8 cellular contexts compared by ENCODE assay signal in the genomic region with DNA sequence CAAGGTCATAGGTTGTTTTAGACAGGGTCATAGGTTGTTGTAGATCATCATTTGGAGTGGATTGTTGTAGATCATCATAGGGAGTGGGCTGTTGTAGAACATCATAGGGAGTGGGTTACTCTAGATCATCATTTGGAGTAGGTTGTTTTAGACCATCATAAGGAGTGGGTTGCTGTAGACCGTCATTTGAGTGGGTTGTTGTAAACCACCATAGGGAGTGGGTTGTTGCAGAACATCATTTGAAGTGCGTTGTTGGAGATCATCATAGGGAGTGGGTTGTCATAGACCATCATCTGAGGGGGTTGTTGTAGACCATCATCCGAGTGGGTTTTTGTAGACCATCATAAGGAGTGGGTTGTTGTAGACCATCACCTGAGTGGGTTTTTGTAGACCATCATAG. TPM values are rescaled to one million over a fixed set of nuclear protein-coding genes. Genes with fewer than 3 reads are reported as not detected.
"Had no signal": no experiment of that assay in that cellular context is flagged by ENCODE, and none has a peak within 500 bp of the region (broad histone marks: within the 10 kb centered on the region; RNA-seq: fewer than 3 reads in every experiment).

No MANE protein-coding gene starts in this region.

- H3K9ac ChIP-seq: KMS-11 had no signal

- H3K4me2 ChIP-seq: KMS-11 had no signal

- FAIRE-seq: K562 had no signal

- H3K4me3 ChIP-seq: K562 had no signal

- DNase-seq: IMR-90, KBM-7, KG1 had no signal

- ATAC-seq: K562 had no signal

- H3K27ac ChIP-seq: HL-60, KMS-11 had no signal

RNA-seq across cellular contexts. Expression of a gene that starts 9.5 kb away (rescaled TPM):
- total RNA-seq: HT-29, IMR-90, K562 had no signal
- polyA plus RNA-seq: IgD-negative memory B cell, IMR-90, K562 had no signal

RNA-seq across cellular contexts. Expression of a gene that starts 53.3 kb away (rescaled TPM):
- polyA plus RNA-seq: IgD-negative memory B cell had no signal
